1 cellular context compared by ENCODE assay signal in genomic region chr12:45757172-45757571, GRCh38.
TF ChIP-seq lines count a peak whose summit lies in the region.

No MANE protein-coding gene starts in this region.

TF ChIP-seq in WTC11, 78 proteins besides CTCF, POLR2A, EP300 and RAD21 (continued from another document):
- TF ChIP-seq FOXP4 (CRISPR knock-in tag; IDR thresholded peaks at IDR 0.05) (no peak), PRRX2 (CRISPR knock-in tag; IDR thresholded peaks at IDR 0.05) (no peak), OVOL2 (CRISPR knock-in tag; IDR thresholded peaks at IDR 0.05; ENCODE audit: borderline replicate concordance) (no peak), ELF4 (CRISPR knock-in tag; IDR thresholded peaks at IDR 0.05; ENCODE audit: low read depth) (no peak)
- TF ChIP-seq, protein P1, sequence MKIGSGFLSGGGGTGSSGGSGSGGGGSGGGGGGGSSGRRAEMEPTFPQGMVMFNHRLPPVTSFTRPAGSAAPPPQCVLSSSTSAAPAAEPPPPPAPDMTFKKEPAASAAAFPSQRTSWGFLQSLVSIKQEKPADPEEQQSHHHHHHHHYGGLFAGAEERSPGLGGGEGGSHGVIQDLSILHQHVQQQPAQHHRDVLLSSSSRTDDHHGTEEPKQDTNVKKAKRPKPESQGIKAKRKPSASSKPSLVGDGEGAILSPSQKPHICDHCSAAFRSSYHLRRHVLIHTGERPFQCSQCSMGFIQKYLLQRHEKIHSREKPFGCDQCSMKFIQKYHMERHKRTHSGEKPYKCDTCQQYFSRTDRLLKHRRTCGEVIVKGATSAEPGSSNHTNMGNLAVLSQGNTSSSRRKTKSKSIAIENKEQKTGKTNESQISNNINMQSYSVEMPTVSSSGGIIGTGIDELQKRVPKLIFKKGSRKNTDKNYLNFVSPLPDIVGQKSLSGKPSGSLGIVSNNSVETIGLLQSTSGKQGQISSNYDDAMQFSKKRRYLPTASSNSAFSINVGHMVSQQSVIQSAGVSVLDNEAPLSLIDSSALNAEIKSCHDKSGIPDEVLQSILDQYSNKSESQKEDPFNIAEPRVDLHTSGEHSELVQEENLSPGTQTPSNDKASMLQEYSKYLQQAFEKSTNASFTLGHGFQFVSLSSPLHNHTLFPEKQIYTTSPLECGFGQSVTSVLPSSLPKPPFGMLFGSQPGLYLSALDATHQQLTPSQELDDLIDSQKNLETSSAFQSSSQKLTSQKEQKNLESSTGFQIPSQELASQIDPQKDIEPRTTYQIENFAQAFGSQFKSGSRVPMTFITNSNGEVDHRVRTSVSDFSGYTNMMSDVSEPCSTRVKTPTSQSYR (CRISPR knock-in tag; IDR thresholded peaks at IDR 0.05) = no peak
- TF ChIP-seq, protein P2, sequence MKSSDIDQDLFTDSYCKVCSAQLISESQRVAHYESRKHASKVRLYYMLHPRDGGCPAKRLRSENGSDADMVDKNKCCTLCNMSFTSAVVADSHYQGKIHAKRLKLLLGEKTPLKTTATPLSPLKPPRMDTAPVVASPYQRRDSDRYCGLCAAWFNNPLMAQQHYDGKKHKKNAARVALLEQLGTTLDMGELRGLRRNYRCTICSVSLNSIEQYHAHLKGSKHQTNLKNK (CRISPR knock-in tag; IDR thresholded peaks at IDR 0.05) = no peak
